8 cellular contexts compared by ENCODE assay signal in the genomic region with DNA sequence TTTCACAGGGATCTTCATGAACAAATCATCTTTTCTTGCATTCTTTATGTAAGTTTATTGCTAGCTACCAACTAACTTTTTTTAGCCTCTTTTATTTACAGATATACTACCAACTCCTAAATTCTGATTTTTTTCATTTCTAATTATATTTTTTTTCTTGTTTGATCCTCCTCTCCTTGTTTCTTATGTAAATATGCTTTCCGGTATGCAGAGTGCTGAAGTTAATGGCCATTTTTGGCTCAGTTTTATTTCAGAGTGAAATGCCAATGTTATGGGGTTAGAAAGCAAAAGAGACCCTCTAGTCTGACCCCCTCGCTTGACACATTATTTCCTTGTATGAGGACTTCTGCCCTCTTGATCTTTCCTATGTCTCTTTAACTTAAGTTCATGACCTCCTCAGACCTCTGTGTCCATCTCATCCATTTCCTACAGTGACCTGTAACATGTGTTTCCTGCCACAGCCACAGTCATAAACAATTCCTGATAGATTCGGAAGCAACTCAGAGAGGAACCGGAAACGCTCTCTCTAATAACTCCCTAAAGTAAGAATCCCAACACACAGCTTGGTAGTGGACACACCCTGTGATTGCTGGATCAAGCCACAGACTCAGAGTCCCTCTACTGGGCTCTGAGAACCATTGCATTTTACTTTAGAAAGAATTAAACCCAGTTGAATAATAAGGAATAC. TPM values are rescaled to one million over a fixed set of nuclear protein-coding genes. Genes with fewer than 3 reads are reported as not detected.
A peak's percentile ranks its signal among the peaks of the same experiment; 100 is the strongest.
DNase-seq lines count a peak whose midpoint lies in the region; ATAC-seq and TF ChIP-seq lines count a peak whose summit lies in the region.

No MANE protein-coding gene starts in this region.

- H3K27ac ChIP-seq in 22Rv1 (no peak overlapping the region), HCT116 (ENCODE audit: low read depth, low read length) (no peak overlapping the region), osteoblast (ENCODE audit: low read depth, low read length) (no peak overlapping the region)

- H2AFZ ChIP-seq in HCT116 (ENCODE audit: low read depth, low read length, poor library complexity, severe bottlenecking) (no peak overlapping the region), osteoblast (ENCODE audit: low read length) (no peak overlapping the region)

- TF ChIP-seq POLR2A in HCT116 (IDR thresholded peaks at IDR 0.05; ENCODE audit: borderline replicate concordance, extremely low read depth, insufficient read depth, insufficient read length): no peak

- CTCF ChIA-PET in HCT116 (lab: Charles Lee): interaction anchor here (0.8 to 1.6 kb wide), 9 partner anchors 9 to 497 kb away, joined by 3 to 14 read pairs (median 7); a partner anchor contains a TSS

- no peaks in the 10 kb centered on the region for H3K27me3 ChIP-seq in HCT116 (ENCODE audit: insufficient read depth, low read length)
- no peaks in the 10 kb centered on the region for H3K27me3 ChIP-seq in osteoblast (ENCODE audit: insufficient read depth, low read length)

- no peaks in the 10 kb centered on the region for H3K9me2 ChIP-seq in HCT116 (ENCODE audit: insufficient read depth)

- H3K79me2 ChIP-seq in HCT116 (ENCODE audit: insufficient read depth, low read length): no peaks in the 10 kb centered on the region
- no peaks in the 10 kb centered on the region for H3K79me2 ChIP-seq in osteoblast (ENCODE audit: insufficient read depth, low read length)

- H3K4me1 ChIP-seq in HCT116 (ENCODE audit: control insufficient read depth in 1 of 2, insufficient read depth in 2 of 2, low read length in 2 of 2) (peaks cover 21 to 31% of the 10 kb centered on the region in 2 experiments), osteoblast (ENCODE audit: insufficient read depth, low read length) (peaks cover 8% of the 10 kb centered on the region)

- POLR2A ChIA-PET in HCT116 (lab: Charles Lee): no interaction called here

- no peak overlapping the region for H3K9ac ChIP-seq in HCT116 (ENCODE audit: low read length)

- RAD21 ChIA-PET in HCT116 (lab: Charles Lee; ENCODE audit: low non-redundant PET in 1 of 2, low total read pairs in 2 of 2, uncharacterized antibody in 2 of 2, unreplicated experiment in 2 of 2): interaction anchor here (0.8 to 1.4 kb wide), 8 partner anchors 87 to 113 kb away, joined by 3 to 5 read pairs (median 4); a partner anchor contains a TSS

- H4K20me1 ChIP-seq in HCT116 (ENCODE audit: insufficient read depth) (no peaks in the 10 kb centered on the region), osteoblast (ENCODE audit: insufficient read depth, low read length) (no peaks in the 10 kb centered on the region)

- H3K4me2 ChIP-seq in HCT116 (ENCODE audit: low read length) (peak overlapping the region; percentile 64), osteoblast (ENCODE audit: insufficient read depth, low read length) (peak overlapping the region; percentile 5)

- no peak overlapping the region for H3K4me3 ChIP-seq in HCT116 (replicated peaks in 1 of 2; ENCODE audit: low read depth in 1 of 2, low read length in 2 of 2)
- no peak overlapping the region for H3K4me3 ChIP-seq in osteoblast (ENCODE audit: insufficient read depth, low read length)

- ATAC-seq in HCT116 (peak; percentile 98), SK-N-SH treated with all-trans-retinoic acid at 6 μM for 48 hours (peak; percentile 96), HG03095 (IDR thresholded peaks at IDR 0.05; ENCODE audit: unreplicated experiment) (no peak)

- peak; percentile 100 for TF ChIP-seq RAD21 in HCT116 (IDR thresholded peaks at IDR 0.05; ENCODE audit: low read depth)

- intact Hi-C loops in HCT116 (cut with micrococcal nuclease): loop anchor here (1.0 to 5.0 kb wide), 3 partner anchors 87 to 496 kb away; a partner anchor contains a TSS

- TF ChIP-seq CTCF in 22Rv1 (IDR thresholded peaks at IDR 0.05) (peak; percentile 81), HCT116 (IDR thresholded peaks at IDR 0.05 in 2 of 3, conservative IDR thresholded peaks at IDR 0.05 in 1 of 3; ENCODE audit: borderline replicate concordance in 1 of 3, insufficient read depth in 1 of 3, low read depth in 2 of 3, low read length in 2 of 3) (peak; percentile 72 to 97 (median 93)), osteoblast (IDR thresholded peaks at IDR 0.05; ENCODE audit: extremely low read depth, low read depth, low read length) (peak; percentile 93)

- H3K9me3 ChIP-seq in HCT116 (ENCODE audit: control insufficient read depth in 1 of 2, insufficient read depth in 1 of 2, low read depth in 1 of 2, low read length in 2 of 2) (no peaks in the 10 kb centered on the region), osteoblast (ENCODE audit: low read depth, low read length) (no peaks in the 10 kb centered on the region)

- BruUV-seq in HCT116 (replicated peaks; lab: Mats Ljungman, UMichigan): no TSS peak

- DNase-seq in HCT116 (ENCODE audit: low read depth, low spot score) (peak; percentile 89), fibroblast of peridontal ligament (ENCODE audit: extremely low read depth) (peak; percentile 93), osteoblast (ENCODE audit: insufficient read length, low spot score, missing footprints) (peak; percentile 87), activated gamma-delta T cell (lab: John Stamatoyannopoulos, UW) (no peak)
- no peak for DNase-seq in activated naive CD4-positive, alpha-beta T cell treated with Interleukin-2 at 50 U/mL for 16 hours

- no peaks in the 10 kb centered on the region for H3K36me3 ChIP-seq in HCT116 (ENCODE audit: control insufficient read depth in 1 of 2, insufficient read depth in 2 of 2, low read length in 2 of 2)
- no peaks in the 10 kb centered on the region for H3K36me3 ChIP-seq in osteoblast (ENCODE audit: insufficient read depth, low read length)

TF ChIP-seq in HCT116, 20 proteins besides CTCF, POLR2A, EP300 and RAD21:
- TF ChIP-seq CBX3 (IDR thresholded peaks at IDR 0.05; ENCODE audit: low read depth): peak; percentile 56; the same call in 1 of the 2 replicates
- no peak; the same call in 1 of the 2 replicates for TF ChIP-seq ELF1 (IDR thresholded peaks at IDR 0.05; ENCODE audit: borderline replicate concordance, low read depth)
- peak; percentile 40; the same call in 1 of the 2 replicates for TF ChIP-seq SRF (IDR thresholded peaks at IDR 0.05; ENCODE audit: low read depth)
- peak; percentile 32; the same call in 1 of the 2 replicates for TF ChIP-seq POLR2AphosphoS5 (IDR thresholded peaks at IDR 0.05; ENCODE audit: low read depth, low read length)
- no peak for TF ChIP-seq EGR1 (IDR thresholded peaks at IDR 0.05; ENCODE audit: low read depth)
- no peak for TF ChIP-seq TCF7L2 (IDR thresholded peaks at IDR 0.05; ENCODE audit: borderline replicate concordance, extremely low read depth, insufficient read depth, insufficient read length)

TF ChIP-seq in SK-N-SH treated with all-trans-retinoic acid at 6 μM for 48 hours, 23 proteins besides CTCF, POLR2A, EP300 and RAD21 (continues in another document):
- TF ChIP-seq ZFP3 (CRISPR knock-in tag; IDR thresholded peaks at IDR 0.05) (no peak), OSR1 (CRISPR knock-in tag; IDR thresholded peaks at IDR 0.05) (no peak), TOX (CRISPR knock-in tag; IDR thresholded peaks at IDR 0.05; ENCODE audit: borderline replicate concordance) (no peak), PPARA (CRISPR knock-in tag; IDR thresholded peaks at IDR 0.05; ENCODE audit: borderline replicate concordance) (no peak), ARNTL (CRISPR knock-in tag; IDR thresholded peaks at IDR 0.05; ENCODE audit: borderline replicate concordance, low read depth) (no peak), TCF4 (CRISPR knock-in tag; IDR thresholded peaks at IDR 0.05; ENCODE audit: borderline replicate concordance) (no peak), ISL1 (CRISPR knock-in tag; IDR thresholded peaks at IDR 0.05) (no peak), ESRRG (CRISPR knock-in tag; IDR thresholded peaks at IDR 0.05) (no peak), RARB (CRISPR knock-in tag; IDR thresholded peaks at IDR 0.05) (no peak), GLIS3 (CRISPR knock-in tag; IDR thresholded peaks at IDR 0.05) (no peak), CSDC2 (CRISPR knock-in tag; IDR thresholded peaks at IDR 0.05) (no peak)
- TF ChIP-seq, protein P1, sequence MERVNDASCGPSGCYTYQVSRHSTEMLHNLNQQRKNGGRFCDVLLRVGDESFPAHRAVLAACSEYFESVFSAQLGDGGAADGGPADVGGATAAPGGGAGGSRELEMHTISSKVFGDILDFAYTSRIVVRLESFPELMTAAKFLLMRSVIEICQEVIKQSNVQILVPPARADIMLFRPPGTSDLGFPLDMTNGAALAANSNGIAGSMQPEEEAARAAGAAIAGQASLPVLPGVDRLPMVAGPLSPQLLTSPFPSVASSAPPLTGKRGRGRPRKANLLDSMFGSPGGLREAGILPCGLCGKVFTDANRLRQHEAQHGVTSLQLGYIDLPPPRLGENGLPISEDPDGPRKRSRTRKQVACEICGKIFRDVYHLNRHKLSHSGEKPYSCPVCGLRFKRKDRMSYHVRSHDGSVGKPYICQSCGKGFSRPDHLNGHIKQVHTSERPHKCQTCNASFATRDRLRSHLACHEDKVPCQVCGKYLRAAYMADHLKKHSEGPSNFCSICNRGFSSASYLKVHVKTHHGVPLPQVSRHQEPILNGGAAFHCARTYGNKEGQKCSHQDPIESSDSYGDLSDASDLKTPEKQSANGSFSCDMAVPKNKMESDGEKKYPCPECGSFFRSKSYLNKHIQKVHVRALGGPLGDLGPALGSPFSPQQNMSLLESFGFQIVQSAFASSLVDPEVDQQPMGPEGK (CRISPR knock-in tag; IDR thresholded peaks at IDR 0.05; ENCODE audit: borderline replicate concordance): no peak
- TF ChIP-seq, protein P2, sequence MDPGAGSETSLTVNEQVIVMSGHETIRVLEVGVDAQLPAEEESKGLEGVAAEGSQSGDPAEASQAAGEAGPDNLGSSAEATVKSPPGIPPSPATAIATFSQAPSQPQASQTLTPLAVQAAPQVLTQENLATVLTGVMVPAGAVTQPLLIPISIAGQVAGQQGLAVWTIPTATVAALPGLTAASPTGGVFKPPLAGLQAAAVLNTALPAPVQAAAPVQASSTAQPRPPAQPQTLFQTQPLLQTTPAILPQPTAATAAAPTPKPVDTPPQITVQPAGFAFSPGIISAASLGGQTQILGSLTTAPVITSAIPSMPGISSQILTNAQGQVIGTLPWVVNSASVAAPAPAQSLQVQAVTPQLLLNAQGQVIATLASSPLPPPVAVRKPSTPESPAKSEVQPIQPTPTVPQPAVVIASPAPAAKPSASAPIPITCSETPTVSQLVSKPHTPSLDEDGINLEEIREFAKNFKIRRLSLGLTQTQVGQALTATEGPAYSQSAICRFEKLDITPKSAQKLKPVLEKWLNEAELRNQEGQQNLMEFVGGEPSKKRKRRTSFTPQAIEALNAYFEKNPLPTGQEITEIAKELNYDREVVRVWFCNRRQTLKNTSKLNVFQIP (CRISPR knock-in tag; IDR thresholded peaks at IDR 0.05; ENCODE audit: borderline replicate concordance, low read depth): no peak

RNA-seq across cellular contexts. Expression of a gene that starts 42.9 kb away (rescaled TPM):
- 4.3 TPM for total RNA-seq in HCT116 (2021; ENCODE audit: unreplicated experiment)
- 4.4 and 5.5 TPM in 2 replicates for polyA plus RNA-seq in HCT116 (2012)
- total RNA-seq in osteoblast: 1.1 and 1.5 TPM in 2 replicates

Comparison
In these comparisons a context has a peak if more than half of its experiments do, and no peak if none do; other contexts are left out.
1. DNase-seq: peak in HCT116 (single experiment), fibroblast of peridontal ligament (single experiment) and osteoblast (single experiment); none in activated naive CD4-positive, alpha-beta T cell treated with Interleukin-2 at 50 U/mL for 16 hours (single experiment) and activated gamma-delta T cell (single experiment).
2. Peak in every context shown above with its lines, with median percentiles within 50 percentile points of each other: CTCF ChIP-seq.